30 cellular contexts compared by ENCODE assay signal in genomic region chr6:165968409-165968807, GRCh38.
"Had no signal": no experiment of that assay in that cellular context is flagged by ENCODE, and none has a peak within 500 bp of the region (broad histone marks: within the 10 kb centered on the region; RNA-seq: fewer than 3 reads in every experiment).

No MANE protein-coding gene starts in this region.

- H3K9me3 ChIP-seq: gastroesophageal sphincter, heart right ventricle had no signal

- ATAC-seq: activated CD4-positive, alpha-beta T cell treated with anti-CD3 and anti-CD28 coated beads for 36 hours; activated CD8-positive, alpha-beta memory T cell treated with anti-CD3 and anti-CD28 coated beads, Interleukin-2, amount 10 ng/mL, durations not matched to agents 7 days and 5 days; activated CD8-positive, alpha-beta T cell treated with anti-CD3 and anti-CD28 coated beads, Interleukin-2, amount 10 ng/mL, durations not matched to agents 7 days and 5 days; esophagus mucosa; foreskin keratinocyte; gastroesophageal sphincter; heart right ventricle had no signal

- H3K36me3 ChIP-seq: brain microvascular endothelial cell, gastroesophageal sphincter, heart right ventricle had no signal

- H3K27me3 Mint-ChIP-seq: activated CD4-positive, alpha-beta memory T cell treated with anti-CD3 and anti-CD28 coated beads for 36 hours; activated CD4-positive, alpha-beta T cell treated with anti-CD3 and anti-CD28 coated beads, Interleukin-2, amount 10 ng/mL, durations not matched to agents 24 days and 14 days; dendritic cell treated with granulocyte-macrophage colony-stimulating factor and Interleukin-4, amounts not matched to agents 40 ng/mL and 50 ng/mL, for 4 days had no signal

- H3K4me1 Mint-ChIP-seq: activated CD4-positive, alpha-beta T cell treated with anti-CD3 and anti-CD28 coated beads for 36 hours; activated CD4-positive, alpha-beta T cell treated with anti-CD3 and anti-CD28 coated beads, Interleukin-2, amount 10 ng/mL, durations not matched to agents 24 days and 14 days; activated CD8-positive, alpha-beta memory T cell treated with anti-CD3 and anti-CD28 coated beads, Interleukin-2, amount 10 ng/mL, durations not matched to agents 7 days and 5 days; central memory CD8-positive, alpha-beta T cell; endodermal cell had no signal

- H3K27ac Mint-ChIP-seq: activated CD4-positive, alpha-beta memory T cell treated with anti-CD3 and anti-CD28 coated beads for 36 hours; activated CD4-positive, alpha-beta T cell treated with anti-CD3 and anti-CD28 coated beads for 36 hours; activated CD4-positive, alpha-beta T cell treated with anti-CD3 and anti-CD28 coated beads, Interleukin-2, amount 10 ng/mL, durations not matched to agents 24 days and 14 days; activated CD8-positive, alpha-beta memory T cell treated with anti-CD3 and anti-CD28 coated beads, Interleukin-2, amount 10 ng/mL, durations not matched to agents 7 days and 5 days; activated CD8-positive, alpha-beta T cell treated with anti-CD3 and anti-CD28 coated beads, Interleukin-2, amount 10 ng/mL, durations not matched to agents 7 days and 5 days; activated naive CD8-positive, alpha-beta T cell; activated T-helper 1 cell treated with anti-CD3 and anti-CD28 coated beads, Interleukin-12 subunit alpha, Interleukin-12 subunit beta, Interleukin-2, Interleukin-4 antibody, amounts not matched to agents 30 ng/mL and 10 ng/mL and 1 ng/mL, durations not matched to agents 14 hours and 24 hours and 36 hours; dendritic cell treated with granulocyte-macrophage colony-stimulating factor and Interleukin-4, amounts not matched to agents 40 ng/mL and 50 ng/mL, for 4 days; endodermal cell had no signal

- H3K4me3 Mint-ChIP-seq: activated CD4-positive, alpha-beta memory T cell treated with anti-CD3 and anti-CD28 coated beads for 36 hours; activated CD4-positive, alpha-beta T cell treated with anti-CD3 and anti-CD28 coated beads for 36 hours; activated CD4-positive, alpha-beta T cell treated with anti-CD3 and anti-CD28 coated beads, Interleukin-2, amount 10 ng/mL, durations not matched to agents 24 days and 14 days; activated CD8-positive, alpha-beta memory T cell treated with anti-CD3 and anti-CD28 coated beads, Interleukin-2, amount 10 ng/mL, durations not matched to agents 7 days and 5 days; activated CD8-positive, alpha-beta T cell treated with anti-CD3 and anti-CD28 coated beads, Interleukin-2, amount 10 ng/mL, durations not matched to agents 7 days and 5 days; activated naive CD8-positive, alpha-beta T cell; activated T-helper 1 cell treated with anti-CD3 and anti-CD28 coated beads, Interleukin-12 subunit alpha, Interleukin-12 subunit beta, Interleukin-2, Interleukin-4 antibody, amounts not matched to agents 30 ng/mL and 10 ng/mL and 1 ng/mL, durations not matched to agents 14 hours and 24 hours and 36 hours; central memory CD8-positive, alpha-beta T cell; dendritic cell treated with granulocyte-macrophage colony-stimulating factor and Interleukin-4, amounts not matched to agents 40 ng/mL and 50 ng/mL, for 4 days; endodermal cell had no signal

- H3K9me3 Mint-ChIP-seq: activated CD4-positive, alpha-beta memory T cell treated with anti-CD3 and anti-CD28 coated beads for 36 hours; activated CD4-positive, alpha-beta T cell treated with anti-CD3 and anti-CD28 coated beads, Interleukin-2, amount 10 ng/mL, durations not matched to agents 24 days and 14 days; activated T-helper 1 cell treated with anti-CD3 and anti-CD28 coated beads, Interleukin-12 subunit alpha, Interleukin-12 subunit beta, Interleukin-2, Interleukin-4 antibody, amounts not matched to agents 30 ng/mL and 10 ng/mL and 1 ng/mL, durations not matched to agents 14 hours and 24 hours and 36 hours; central memory CD8-positive, alpha-beta T cell; dendritic cell treated with granulocyte-macrophage colony-stimulating factor and Interleukin-4, amounts not matched to agents 40 ng/mL and 50 ng/mL, for 4 days; endodermal cell had no signal

- H3K27ac ChIP-seq: brain microvascular endothelial cell, coronary artery, dorsolateral prefrontal cortex, foreskin keratinocyte, gastroesophageal sphincter, heart right ventricle had no signal

- FAIRE-seq: astrocyte had no signal

- H3K27me3 ChIP-seq: brain microvascular endothelial cell, foreskin keratinocyte, gastroesophageal sphincter, heart right ventricle had no signal

- H3K4me3 ChIP-seq: coronary artery, dorsolateral prefrontal cortex, gastroesophageal sphincter, heart right ventricle had no signal

- H3K4me1 ChIP-seq: foreskin keratinocyte, gastroesophageal sphincter, heart right ventricle had no signal

- H3K36me3 Mint-ChIP-seq: activated CD4-positive, alpha-beta memory T cell treated with anti-CD3 and anti-CD28 coated beads for 36 hours; activated CD8-positive, alpha-beta memory T cell treated with anti-CD3 and anti-CD28 coated beads, Interleukin-2, amount 10 ng/mL, durations not matched to agents 7 days and 5 days; activated naive CD8-positive, alpha-beta T cell had no signal

- DNase-seq: activated CD4-positive, alpha-beta memory T cell treated with anti-CD3 and anti-CD28 coated beads for 36 hours; activated CD4-positive, alpha-beta T cell treated with anti-CD3 and anti-CD28 coated beads for 36 hours; activated CD4-positive, alpha-beta T cell treated with anti-CD3 and anti-CD28 coated beads, Interleukin-2, amount 10 ng/mL, durations not matched to agents 24 days and 14 days; activated CD4-positive, CD25-positive, alpha-beta regulatory T cell; activated CD4-positive, CD25-positive, alpha-beta regulatory T cell treated with anti-CD3 and anti-CD28 coated beads, Interleukin-2, amount 50 U/mL, for 72 hours; activated CD8-positive, alpha-beta memory T cell treated with anti-CD3 and anti-CD28 coated beads, Interleukin-2, amount 10 ng/mL, durations not matched to agents 7 days and 5 days; activated CD8-positive, alpha-beta memory T cell treated with anti-CD3 and anti-CD28 coated beads, Interleukin-2, amount 50 U/mL, for 4 hours; activated CD8-positive, alpha-beta T cell treated with anti-CD3 and anti-CD28 coated beads, Interleukin-2, amount 10 ng/mL, durations not matched to agents 7 days and 5 days; activated gamma-delta T cell treated with Interleukin-2 at 50 U/mL for 16 hours; activated naive CD4-positive, alpha-beta T cell treated with anti-CD3 and anti-CD28 coated beads, Interleukin-2, amount 50 U/mL, for 16 hours; activated naive CD4-positive, alpha-beta T cell treated with Interleukin-2 at 50 U/mL for 16 hours; activated T-cell treated with anti-CD3 and anti-CD28 coated beads, Interleukin-2, amount 50 U/mL, for 1 hour; activated T-cell treated with anti-CD3 and anti-CD28 coated beads, Interleukin-2, amount 50 U/mL, for 48 hours; amniotic stem cell; anterior cingulate cortex; brain microvascular endothelial cell; dorsolateral prefrontal cortex; effector memory CD4-positive, alpha-beta T cell; endodermal cell; foreskin keratinocyte; heart right ventricle; T-helper 2 cell had no signal
